Comparison of ENCODE assay signal across 16 cellular contexts in the genomic region with DNA sequence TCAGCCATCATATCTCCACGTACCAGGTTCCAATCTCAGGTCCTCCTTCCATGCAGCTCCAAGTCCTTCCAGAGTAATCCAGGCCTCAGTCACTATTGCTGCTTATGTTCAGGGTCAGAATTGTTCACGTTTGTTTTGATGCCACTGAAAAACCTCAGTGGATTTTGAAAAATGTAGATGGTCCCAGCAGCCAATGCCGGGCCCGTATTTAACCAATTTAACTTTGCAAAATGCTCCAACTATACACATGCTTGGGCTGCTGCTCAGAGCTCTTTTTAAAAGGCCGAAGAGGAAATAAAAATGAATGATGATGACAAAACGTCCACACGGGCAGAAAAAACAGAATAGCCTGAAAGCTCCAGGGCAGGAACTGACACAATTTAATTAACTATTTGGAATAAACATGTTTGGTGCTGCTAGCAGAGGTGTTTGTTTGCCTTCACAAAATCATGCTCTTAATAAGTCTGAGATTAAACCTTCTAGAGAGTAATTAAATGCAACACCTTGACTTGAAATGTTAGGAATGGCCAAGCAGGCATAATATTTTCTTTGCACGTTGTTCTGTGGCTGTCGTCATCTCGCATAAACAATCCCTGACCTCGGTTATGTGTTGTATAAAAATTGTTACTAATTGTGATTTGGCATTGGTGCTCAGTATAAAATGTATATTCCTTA.
DNase-seq lines count a peak whose midpoint lies in the region; TF ChIP-seq lines count a peak whose summit lies in the region.
"Had no signal": no experiment of that assay in that cellular context is flagged by ENCODE, and none has a peak within 500 bp of the region (broad histone marks: within the 10 kb centered on the region; RNA-seq: fewer than 3 reads in every experiment).

No MANE protein-coding gene starts in this region.

- peaks cover 0 to 2% (median 0%) of the 10 kb centered on the region in 5 experiments for H3K9me3 Mint-ChIP-seq in brain
- H3K9me3 Mint-ChIP-seq: CD8-positive, alpha-beta T cell had no signal

- in situ Hi-C loops in Caki2 (cut with HindIII; ENCODE audit: low pct_unique_long_range_greater_than_20kb, low sequenced_read_pairs), result no loop called here

- no peak overlapping the region for H3K4me3 Mint-ChIP-seq in brain
- H3K4me3 Mint-ChIP-seq: CD8-positive, alpha-beta T cell had no signal

- no peak for TF ChIP-seq CTCF in brain (conservative IDR thresholded peaks at IDR 0.05)

- DNase-seq in Caki2 (ENCODE audit: low read depth) (peak; percentile 88), kidney glomerular epithelial cell (lab: John Stamatoyannopoulos, UW) (peak; percentile 13), renal cortical epithelial cell (ENCODE audit: low read depth) (peak; percentile 79), C1 segment of cervical spinal cord (lab: John Stamatoyannopoulos, UW) (no peak), H4 (ENCODE audit: low spot score) (no peak), NCI-H526 (lab: John Stamatoyannopoulos, UW) (no peak)
- DNase-seq: Calu3; CD8-positive, alpha-beta T cell; DMS153; MG63; NCI-H1417; NCI-H1694 treated with DMSO at 0.1 percent for 48 hours; PC-9; RPMI8226; SHP77 had no signal

- no peaks in the 10 kb centered on the region for H3K36me3 Mint-ChIP-seq in brain
- H3K36me3 Mint-ChIP-seq: CD8-positive, alpha-beta T cell had no signal

- H3K27me3 Mint-ChIP-seq in brain, result peaks cover 11% of the 10 kb centered on the region

- peaks cover 27% of the 10 kb centered on the region for H3K4me1 Mint-ChIP-seq in brain

- peak overlapping the region in 3 of 5 experiments; percentile 24 to 75 (median 72) for H3K27ac Mint-ChIP-seq in brain
- H3K27ac Mint-ChIP-seq: CD8-positive, alpha-beta T cell had no signal

Comparison
In these comparisons a context has a peak if more than half of its experiments do, and no peak if none do; other contexts are left out.
1. DNase-seq: peak in Caki2 (single experiment), kidney glomerular epithelial cell (single experiment) and renal cortical epithelial cell (single experiment); none in C1 segment of cervical spinal cord (0 of 14), H4 (single experiment) and NCI-H526 (0 of 2).